Comparison of ENCODE assay signal across 10 cellular contexts in the genomic region with DNA sequence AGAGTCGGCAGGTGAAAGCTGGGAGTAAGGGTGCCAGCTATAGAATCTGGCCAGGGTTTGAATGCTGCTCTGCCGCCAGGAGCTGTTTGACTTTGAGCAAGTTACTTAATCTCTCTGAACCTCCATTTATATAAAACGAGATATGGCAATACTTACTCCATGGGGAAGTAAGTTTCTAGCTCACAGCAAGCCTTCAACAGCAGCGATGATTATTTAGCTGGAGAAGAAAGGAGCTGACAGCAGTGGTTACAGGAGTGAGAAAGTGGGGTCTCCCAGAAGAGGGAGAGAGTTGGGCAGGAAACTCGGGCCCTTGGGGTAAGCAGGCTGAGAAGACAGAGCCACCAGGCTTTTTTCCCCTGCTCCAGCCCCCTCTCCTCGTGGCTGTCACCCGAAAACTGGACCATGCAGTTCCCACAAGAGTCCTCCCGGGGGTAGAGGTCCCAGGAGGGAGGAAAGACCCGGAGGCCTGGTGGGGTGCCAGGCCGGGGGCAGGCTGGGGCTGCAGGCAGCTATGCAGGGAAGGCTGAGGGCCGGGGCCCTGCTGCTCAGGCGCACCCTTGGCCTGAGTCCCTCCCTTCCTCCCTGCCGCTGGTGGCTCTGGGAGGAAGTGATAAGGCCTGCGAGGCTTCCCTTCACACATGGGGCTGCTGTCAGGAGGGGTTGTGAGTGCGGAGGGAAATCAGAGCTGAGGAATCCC. TPM values are rescaled to one million over a fixed set of nuclear protein-coding genes. Genes with fewer than 3 reads are reported as not detected.
DNase-seq lines count a peak whose midpoint lies in the region; ATAC-seq and TF ChIP-seq lines count a peak whose summit lies in the region.
"Had no signal": no experiment of that assay in that cellular context is flagged by ENCODE, and none has a peak within 500 bp of the region (broad histone marks: within the 10 kb centered on the region; RNA-seq: fewer than 3 reads in every experiment).

No MANE protein-coding gene starts in this region.

- intact Hi-C loops in left cardiac atrium (cut with DNase I) (no loop called here), colonic mucosa (cut with DNase I) (no loop called here)

- H3K36me3 Mint-ChIP-seq in T-helper 17 cell (ENCODE audit: low read depth) = no peaks in the 10 kb centered on the region

- TF ChIP-seq CTCF in HL-60 (IDR thresholded peaks at IDR 0.05; ENCODE audit: insufficient read depth, low read length) = no peak
- TF ChIP-seq CTCF in colonic mucosa (IDR thresholded peaks at IDR 0.05) = no peak

- H3K27me3 Mint-ChIP-seq in T-helper 17 cell = no peaks in the 10 kb centered on the region

- peaks cover 18% of the 10 kb centered on the region for H3K4me1 Mint-ChIP-seq in T-helper 17 cell

- DNase-seq in HL-60 (ENCODE audit: low read depth in 1 of 2, low spot score in 1 of 2) = peak; percentile 29 to 76
- DNase-seq in T-helper 17 cell = no peak
- DNase-seq in left cardiac atrium = peak; percentile 83
- no peak for DNase-seq in COLO829 (ENCODE audit: low spot score)
- DNase-seq in colonic mucosa = no peak
- DNase-seq: HCEC 1CT had no signal

- H3K4me3 ChIP-seq in HL-60 (replicated peaks; ENCODE audit: insufficient read depth, low read length) = no peak overlapping the region
- peak overlapping the region; percentile 24 to 49 (median 32) for H3K4me3 ChIP-seq in skeletal muscle tissue (ENCODE audit: low read length in 3 of 3)
- H3K4me3 ChIP-seq in colonic mucosa = no peak overlapping the region
- H3K4me3 ChIP-seq: SK-N-MC had no signal

- ATAC-seq in T-helper 17 cell (peak; percentile 62), left cardiac atrium (peak; percentile 81 to 89), GM18861 (IDR thresholded peaks at IDR 0.05; ENCODE audit: unreplicated experiment) (no peak)

- peak overlapping the region in 2 of 3 donors; percentile 32 to 40 for H3K9ac ChIP-seq in skeletal muscle tissue (ENCODE audit: low read depth in 1 of 3, low read length in 3 of 3)
- peak overlapping the region in 1 of 2 donors; percentile 12 for H3K9ac ChIP-seq in colonic mucosa (ENCODE audit: low read depth in 2 of 2, low read length in 2 of 2)

- H3K27ac ChIP-seq in HL-60 (replicated peaks) (peak overlapping the region; percentile 27; the same call in 1 of the 2 replicates), skeletal muscle tissue (ENCODE audit: low read depth, low read length) (no peak overlapping the region), colonic mucosa (no peak overlapping the region)
- H3K27ac ChIP-seq: SK-N-MC had no signal

- H3K27me3 ChIP-seq in HL-60 (ENCODE audit: insufficient read depth, poor library complexity, severe bottlenecking) = no peaks in the 10 kb centered on the region
- peaks cover 0 to 13% (median 7%) of the 10 kb centered on the region in 3 donors for H3K27me3 ChIP-seq in skeletal muscle tissue (ENCODE audit: control insufficient read depth in 3 of 3, insufficient read depth in 3 of 3, low read length in 3 of 3)
- no peaks in the 10 kb centered on the region for H3K27me3 ChIP-seq in colonic mucosa

- H3K9me3 ChIP-seq in T-helper 17 cell (ENCODE audit: control insufficient read depth, low read length, poor library complexity, severe bottlenecking) (no peaks in the 10 kb centered on the region), skeletal muscle tissue (ENCODE audit: control insufficient read depth in 3 of 3, low read length in 3 of 3) (no peaks in the 10 kb centered on the region), colonic mucosa (no peaks in the 10 kb centered on the region)

- H3K4me3 Mint-ChIP-seq in T-helper 17 cell = peak overlapping the region; percentile 55

- H3K36me3 ChIP-seq in skeletal muscle tissue (ENCODE audit: control insufficient read depth in 3 of 3, insufficient read depth in 3 of 3, low read length in 3 of 3) (peaks cover 0 to 2% (median 0%) of the 10 kb centered on the region in 3 donors), colonic mucosa (no peaks in the 10 kb centered on the region)

- peak overlapping the region; percentile 16 for H3K27ac Mint-ChIP-seq in T-helper 17 cell

- peaks cover 2 to 6% (median 4%) of the 10 kb centered on the region in 3 donors for H3K4me1 ChIP-seq in skeletal muscle tissue (ENCODE audit: control insufficient read depth in 3 of 3, insufficient read depth in 3 of 3, low read length in 3 of 3)
- H3K4me1 ChIP-seq in colonic mucosa = no peaks in the 10 kb centered on the region

RNA-seq across cellular contexts. Expression of a gene that starts 3.5 kb away (rescaled TPM):
- total RNA-seq in T-helper 17 cell = 1 to 10 TPM; 9.4 to 9.6 TPM
- total RNA-seq in left cardiac atrium = 10 to 100 TPM; 13.1 to 63.9 TPM
- 4.7 TPM for total RNA-seq in skeletal muscle tissue
- total RNA-seq in colonic mucosa = 1 to 10 TPM; 4.0 to 4.2 TPM
- total RNA-seq: M059J had no signal

RNA-seq across cellular contexts. Expression of a gene that starts 16.2 kb away (rescaled TPM):
- total RNA-seq in T-helper 17 cell = 1 to 10 TPM; 2.2 to 5.6 TPM
- total RNA-seq in left cardiac atrium = 10 to 100 TPM; 59.1 to 82.1 TPM
- total RNA-seq in skeletal muscle tissue = 7.3 TPM
- total RNA-seq in colonic mucosa = 1 to 10 TPM; 3.3 to 8.8 TPM

RNA-seq across cellular contexts. Expression of a gene that starts 30.0 kb away (rescaled TPM):
- total RNA-seq in T-helper 17 cell (10 to 100 TPM in 1 of 2 donors, 1 to 10 TPM in 1; 5.3 to 12.2 TPM), left cardiac atrium (under 1 TPM; 0.13 to 0.32 TPM), skeletal muscle tissue (not detected), colonic mucosa (1 to 10 TPM in 1 of 2 donors, under 1 TPM in 1; 0.66 to 1.2 TPM)
- total RNA-seq: M059J had no signal

RNA-seq across cellular contexts. Expression of a gene that starts 34.0 kb away (rescaled TPM):
- total RNA-seq in T-helper 17 cell (10 to 100 TPM; 47.7 to 60.1 TPM), left cardiac atrium (10 to 100 TPM; 20.1 to 21.6 TPM), skeletal muscle tissue (15.7 TPM), colonic mucosa (10 to 100 TPM; 26.7 to 59.5 TPM)

RNA-seq across cellular contexts. Expression of a gene that starts 54.0 kb away (rescaled TPM):
- total RNA-seq in T-helper 17 cell (1 to 10 TPM; 6.7 to 9.1 TPM), left cardiac atrium (1 to 10 TPM; 4.0 to 4.2 TPM), skeletal muscle tissue (not detected), colonic mucosa (1 to 10 TPM; 1.0 to 2.2 TPM)

Comparison
In these comparisons a context has a peak if more than half of its experiments do, and no peak if none do; other contexts are left out.
1. DNase-seq: peak in HL-60 (2 of 2) and left cardiac atrium (single experiment); none in T-helper 17 cell (0 of 3), COLO829 (single experiment) and colonic mucosa (single experiment).
2. H3K4me3 ChIP-seq: peak in skeletal muscle tissue (3 of 3); none in HL-60 (single experiment) and colonic mucosa (single experiment).